ENCODE assay signal across 10 cellular contexts in the genomic region with DNA sequence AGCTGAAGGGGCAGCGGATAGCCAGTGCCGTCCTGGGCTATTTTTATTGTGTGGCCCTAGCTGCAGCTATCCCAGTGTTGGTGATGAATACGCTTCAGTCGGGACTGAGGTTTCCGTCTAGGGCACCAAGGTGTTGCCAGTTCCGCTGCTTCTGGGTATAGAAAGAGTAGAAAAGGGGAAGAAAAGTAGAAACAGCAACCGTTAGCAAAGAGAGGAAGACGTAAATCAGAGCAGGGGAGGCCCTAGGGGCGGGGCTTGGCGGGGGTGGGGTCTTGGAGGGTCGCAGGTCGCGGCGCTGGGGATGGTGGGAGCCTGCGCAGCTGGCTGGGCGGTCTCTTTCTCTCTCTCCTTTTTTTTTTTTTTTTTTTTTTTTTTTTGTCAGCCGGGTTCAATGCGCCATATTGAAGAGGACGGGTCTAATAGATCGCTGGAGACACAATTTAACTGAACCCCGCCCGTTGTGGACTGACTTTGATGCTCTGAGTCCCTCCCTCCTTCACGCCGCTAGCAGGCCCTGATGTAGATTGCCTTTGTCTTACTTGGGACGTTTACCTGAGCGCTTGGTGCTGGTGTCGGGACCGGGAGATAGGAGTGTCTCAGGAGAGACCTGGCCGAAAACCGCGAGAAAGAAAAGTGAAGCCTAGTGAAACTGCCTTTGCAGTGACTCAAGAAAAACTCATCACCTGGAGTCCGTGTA. TPM values are rescaled to one million over a fixed set of nuclear protein-coding genes. Genes with fewer than 3 reads are reported as not detected.
DNase-seq lines count a peak whose midpoint lies in the region; ATAC-seq and TF ChIP-seq lines count a peak whose summit lies in the region.
"Had no signal": no experiment of that assay in that cellular context is flagged by ENCODE, and none has a peak within 500 bp of the region (broad histone marks: within the 10 kb centered on the region; RNA-seq: fewer than 3 reads in every experiment).

No MANE protein-coding gene starts in this region.

- H3K4me3 ChIP-seq in lower leg skin (ENCODE audit: low read depth, poor library complexity, severe bottlenecking), result peak overlapping the region; percentile 48
- H3K4me3 ChIP-seq in thoracic aorta, result peak overlapping the region; percentile 86
- no peak overlapping the region for H3K4me3 ChIP-seq in smooth muscle cell

- H3K4me1 ChIP-seq in thoracic aorta (ENCODE audit: control insufficient read depth in 1 of 2, low read depth in 2 of 2), result peaks cover 0 to 5% of the 10 kb centered on the region in 2 donors
- no peaks in the 10 kb centered on the region for H3K4me1 ChIP-seq in smooth muscle cell (ENCODE audit: low read depth)

- peak overlapping the region; percentile 74 to 88 for H3K27ac ChIP-seq in thoracic aorta
- no peak overlapping the region for H3K27ac ChIP-seq in smooth muscle cell (ENCODE audit: low read depth)

- no peaks in the 10 kb centered on the region for H3K36me3 ChIP-seq in thoracic aorta
- no peaks in the 10 kb centered on the region for H3K36me3 ChIP-seq in smooth muscle cell (ENCODE audit: low read depth)

- H3K9ac ChIP-seq in smooth muscle cell (ENCODE audit: low read depth), result no peak overlapping the region

- H3K27me3 ChIP-seq in thoracic aorta (replicated peaks; ENCODE audit: insufficient read depth) (no peaks in the 10 kb centered on the region), smooth muscle cell (ENCODE audit: low read depth) (no peaks in the 10 kb centered on the region)

- H3K9me3 ChIP-seq in thoracic aorta, result no peaks in the 10 kb centered on the region
- no peaks in the 10 kb centered on the region for H3K9me3 ChIP-seq in smooth muscle cell (replicated peaks; ENCODE audit: low read depth)

- no peaks in the 10 kb centered on the region for H3K9me3 Mint-ChIP-seq in activated naive CD4-positive, alpha-beta T cell treated with anti-CD3 and anti-CD28 coated beads, Interleukin-2, amount 50 U/mL, for 72 hours
- H3K9me3 Mint-ChIP-seq: IgD-negative memory B cell had no signal

- H3K36me3 Mint-ChIP-seq in activated naive CD4-positive, alpha-beta T cell treated with anti-CD3 and anti-CD28 coated beads, Interleukin-2, amount 50 U/mL, for 72 hours, result peaks cover 6 to 17% of the 10 kb centered on the region in 2 donors
- H3K36me3 Mint-ChIP-seq: IgD-negative memory B cell had no signal

- H3K4me2 ChIP-seq in smooth muscle cell, result no peak overlapping the region

- TF ChIP-seq POLR2A in lower leg skin (IDR thresholded peaks at IDR 0.05), result no peak

- H2AFZ ChIP-seq in smooth muscle cell (ENCODE audit: low read depth), result no peak overlapping the region

- no peaks in the 10 kb centered on the region for H3K79me2 ChIP-seq in smooth muscle cell (ENCODE audit: low read depth)

- no peaks in the 10 kb centered on the region for H4K20me1 ChIP-seq in smooth muscle cell (ENCODE audit: low read depth)

- TF ChIP-seq CTCF in lower leg skin (IDR thresholded peaks at IDR 0.05) (no peak), thoracic aorta (IDR thresholded peaks at IDR 0.05) (no peak), smooth muscle cell (IDR thresholded peaks at IDR 0.05; ENCODE audit: borderline replicate concordance, insufficient read depth, poor library complexity, severe bottlenecking) (no peak)

- 0% methylated on average over 20 of the region's 32 CpGs; no CpG with 5 or more reads in 1 of the 2 donors for WGBS in lower leg skin, 2 donors
- WGBS in smooth muscle cell (ENCODE audit: low lambda C conversion rate), result no CpG with 5 or more reads among the region's 32 CpGs

- peak; percentile 16 for DNase-seq in M059J (ENCODE audit: low read depth)
- peak; percentile 33 to 56 for DNase-seq in activated naive CD4-positive, alpha-beta T cell treated with anti-CD3 and anti-CD28 coated beads, Interleukin-2, amount 50 U/mL, for 72 hours (ENCODE audit: low spot score in 2 of 2)
- peak in 1 of 2 donors; percentile 66 for DNase-seq in lower leg skin (ENCODE audit: low spot score in 2 of 2)
- peak; percentile 11 for DNase-seq in thoracic aorta (ENCODE audit: low spot score)
- DNase-seq in cerebellar nuclear complex (lab: John Stamatoyannopoulos, UW), result no peak
- no peak for DNase-seq in smooth muscle cell (lab: John Stamatoyannopoulos, UW; ENCODE audit: unreplicated experiment)
- no peak for DNase-seq in NCI-H1930 (lab: John Stamatoyannopoulos, UW)

- ATAC-seq in GM19043 (IDR thresholded peaks at IDR 0.05; ENCODE audit: low read depth, unreplicated experiment), result peak; percentile 51
- ATAC-seq in activated naive CD4-positive, alpha-beta T cell treated with anti-CD3 and anti-CD28 coated beads, Interleukin-2, amount 50 U/mL, for 72 hours, result peak; percentile 65 to 85
- peak; percentile 75 for ATAC-seq in thoracic aorta (ENCODE audit: insufficient number of reproducible peaks, low FRiP score, low read depth)

- peak overlapping the region; percentile 91 to 97 for H3K27ac Mint-ChIP-seq in activated naive CD4-positive, alpha-beta T cell treated with anti-CD3 and anti-CD28 coated beads, Interleukin-2, amount 50 U/mL, for 72 hours
- H3K27ac Mint-ChIP-seq: IgD-negative memory B cell had no signal

- intact Hi-C loops in lower leg skin (cut with DNase I; ENCODE audit: low total_unique reads), result no loop called here

- H3F3A ChIP-seq in smooth muscle cell (ENCODE audit: low read depth), result no peaks in the 10 kb centered on the region

RNA-seq across cellular contexts. Expression of gene USP9Y, which starts 38.9 kb away (rescaled TPM):
- total RNA-seq in M059J (2014; rRNA removed; shearing (Covaris generic)), result 1.2 and 1.6 TPM in 2 replicates
- 10 to 100 TPM; 14.7 to 20.4 TPM for total RNA-seq in activated naive CD4-positive, alpha-beta T cell treated with anti-CD3 and anti-CD28 coated beads, Interleukin-2, amount 50 U/mL, for 72 hours
- total RNA-seq in lower leg skin, result 10 to 100 TPM in 2 of 4 donors, under 1 TPM in 2; 0.04 to 17.2 (median 5.4) TPM
- total RNA-seq in thoracic aorta, result 10 to 100 TPM; 22.2 to 34.4 TPM
- total RNA-seq in smooth muscle cell, result not detected in 2 replicates
- polyA plus RNA-seq in smooth muscle cell, result not detected in 2 replicates
- polyA plus RNA-seq: IgD-negative memory B cell, keratinocyte had no signal

Comparison
In these comparisons a context has a peak if more than half of its experiments do, and no peak if none do; other contexts are left out.
1. DNase-seq: peak in M059J (single experiment), activated naive CD4-positive, alpha-beta T cell treated with anti-CD3 and anti-CD28 coated beads, Interleukin-2, amount 50 U/mL, for 72 hours (2 of 2) and thoracic aorta (single experiment); none in cerebellar nuclear complex (0 of 2), smooth muscle cell (single experiment) and NCI-H1930 (0 of 2).
2. Peak in every context shown above with its lines, with median percentiles within 50 percentile points of each other: ATAC-seq.